In the genomic region with DNA sequence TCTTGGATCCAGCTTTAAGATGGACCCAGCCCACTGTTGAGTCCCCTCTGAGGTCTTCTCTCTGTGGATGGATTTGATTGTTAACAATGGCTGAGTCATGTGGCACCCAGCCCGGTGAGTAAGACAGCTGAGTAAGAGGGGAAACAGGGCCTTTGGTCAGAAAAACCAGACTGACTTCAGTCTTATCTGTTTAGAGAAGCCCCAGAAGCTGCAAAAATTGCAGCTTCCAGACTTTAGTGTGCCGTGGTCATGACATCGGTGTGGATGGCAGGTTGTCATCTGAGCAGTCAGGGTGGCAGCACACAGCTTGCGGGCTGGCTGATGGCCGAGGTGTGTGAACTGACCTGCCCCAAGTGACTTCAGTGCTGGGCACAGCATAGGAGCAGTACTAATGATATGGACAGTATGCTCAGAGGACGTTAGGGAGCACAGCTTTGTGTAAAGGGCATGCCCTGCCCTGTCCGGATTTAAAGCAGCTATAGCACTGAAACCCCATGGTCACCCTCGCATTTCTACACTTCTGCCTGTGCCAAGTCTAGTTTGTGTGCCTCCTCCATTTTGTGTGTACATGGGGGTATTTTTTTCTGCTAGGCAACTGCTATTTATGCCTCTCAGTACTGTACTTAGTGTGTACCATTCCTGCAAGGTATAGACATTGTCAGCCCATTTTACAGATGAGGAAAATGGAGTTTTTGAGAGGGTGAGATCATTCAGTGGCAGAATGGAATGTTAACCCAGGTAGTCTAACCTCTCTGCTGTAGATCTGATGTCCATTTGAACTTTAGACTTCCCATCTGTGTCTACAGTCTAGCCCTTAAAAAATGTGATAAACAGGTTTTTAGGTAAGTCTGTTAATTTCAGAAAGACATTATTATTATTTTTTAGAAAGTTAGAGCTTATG, we compare ENCODE assay signal across 1 cellular context.
TF ChIP-seq lines count a peak whose summit lies in the region.

No MANE protein-coding gene starts in this region.

TF ChIP-seq in K562, 482 proteins besides CTCF, POLR2A, EP300 and RAD21 (continued from another document and continues in another):
- TF ChIP-seq FOXP4 (CRISPR knock-in tag; IDR thresholded peaks at IDR 0.05; ENCODE audit: borderline replicate concordance) (no peak), CREB3L1 (IDR thresholded peaks at IDR 0.05; ENCODE audit: borderline replicate concordance, low read depth) (no peak), U2AF1 (optimal IDR thresholded peaks at IDR 0.05; ENCODE audit: low read depth, low read length) (no peak), CEBPB (tag; IDR thresholded peaks at IDR 0.05) (no peak), HBP1 (CRISPR knock-in tag; IDR thresholded peaks at IDR 0.05) (no peak), ELF1 (tag; IDR thresholded peaks at IDR 0.05) (no peak), MCM2 (IDR thresholded peaks at IDR 0.05; ENCODE audit: low read depth) (no peak), CXXC5 (CRISPR knock-in tag; IDR thresholded peaks at IDR 0.05) (no peak), MCM5 (IDR thresholded peaks at IDR 0.05; ENCODE audit: low read depth) (no peak), TCF7 (IDR thresholded peaks at IDR 0.05; ENCODE audit: borderline replicate concordance) (no peak), ZNF12 (CRISPR knock-in tag; IDR thresholded peaks at IDR 0.05) (no peak), ETV1 (tag; conservative IDR thresholded peaks at IDR 0.05; ENCODE audit: low read depth) (no peak; the same call in 1 of the 2 replicates), NFIC (IDR thresholded peaks at IDR 0.05) (peak; percentile 61), ZBTB5 (IDR thresholded peaks at IDR 0.05) (no peak), HDAC6 (IDR thresholded peaks at IDR 0.05; ENCODE audit: low read depth, low read length) (no peak), ELF2 (CRISPR knock-in tag; IDR thresholded peaks at IDR 0.05) (no peak), ZSCAN29 (IDR thresholded peaks at IDR 0.05) (no peak), MYNN (IDR thresholded peaks at IDR 0.05) (0 out of 2 replicates have a peak, but pooled peaks have one; percentile 53), MYNN (CRISPR knock-in tag; IDR thresholded peaks at IDR 0.05) (no peak), SREBF2 (CRISPR knock-in tag; IDR thresholded peaks at IDR 0.05) (no peak), KLF13 (tag; IDR thresholded peaks at IDR 0.05; ENCODE audit: borderline replicate concordance, low read depth) (no peak), SIX5 (IDR thresholded peaks at IDR 0.05; ENCODE audit: borderline replicate concordance in 1 of 2, insufficient read depth in 1 of 2, low read depth in 1 of 2, low read length in 2 of 2) (no peak), TAF7 (tag; IDR thresholded peaks at IDR 0.05) (no peak), MAZ (CRISPR knock-in tag; conservative IDR thresholded peaks at IDR 0.05 in 1 of 2, IDR thresholded peaks at IDR 0.05 in 1 of 2) (no peak), ETS2 (tag; IDR thresholded peaks at IDR 0.05; ENCODE audit: borderline replicate concordance, poor library complexity, severe bottlenecking) (no peak), PATZ1 (CRISPR knock-in tag; IDR thresholded peaks at IDR 0.05; ENCODE audit: borderline replicate concordance) (no peak), CBX1 (IDR thresholded peaks at IDR 0.05; ENCODE audit: low read depth) (no peak), PHF20 (IDR thresholded peaks at IDR 0.05; ENCODE audit: partially characterized antibody) (peak; percentile 33), SP2 (IDR thresholded peaks at IDR 0.05; ENCODE audit: extremely low read depth, low read depth, low read length, poor library complexity, severe bottlenecking) (no peak), RBBP5 (IDR thresholded peaks at IDR 0.05; ENCODE audit: borderline replicate concordance, insufficient read depth, low read length, poor library complexity, severe bottlenecking) (no peak), KAT8 (IDR thresholded peaks at IDR 0.05; ENCODE audit: low read depth) (no peak), CCAR2 (IDR thresholded peaks at IDR 0.05; ENCODE audit: low read depth, low read length) (no peak), NFE2L1 (tag; IDR thresholded peaks at IDR 0.05; ENCODE audit: borderline replicate concordance, low read depth) (no peak), RBM25 (IDR thresholded peaks at IDR 0.05; ENCODE audit: low read depth, low read length, severe bottlenecking) (peak; percentile 83), HOMEZ (CRISPR knock-in tag; IDR thresholded peaks at IDR 0.05) (no peak), HDAC2 (IDR thresholded peaks at IDR 0.05) (peak; percentile 41; the same call in 1 of the 2 replicates), SRSF1 (IDR thresholded peaks at IDR 0.05; ENCODE audit: low read depth, low read length) (no peak), ADNP (tag; IDR thresholded peaks at IDR 0.05) (peak; percentile 78), RBM17 (IDR thresholded peaks at IDR 0.05; ENCODE audit: borderline replicate concordance, low read depth, low read length) (no peak), ZFX (CRISPR knock-in tag; IDR thresholded peaks at IDR 0.05) (no peak), PTRF (tag; IDR thresholded peaks at IDR 0.05) (no peak), SIRT6 (IDR thresholded peaks at IDR 0.05; ENCODE audit: low read depth, low read length) (no peak)
- TF ChIP-seq, protein P1, sequence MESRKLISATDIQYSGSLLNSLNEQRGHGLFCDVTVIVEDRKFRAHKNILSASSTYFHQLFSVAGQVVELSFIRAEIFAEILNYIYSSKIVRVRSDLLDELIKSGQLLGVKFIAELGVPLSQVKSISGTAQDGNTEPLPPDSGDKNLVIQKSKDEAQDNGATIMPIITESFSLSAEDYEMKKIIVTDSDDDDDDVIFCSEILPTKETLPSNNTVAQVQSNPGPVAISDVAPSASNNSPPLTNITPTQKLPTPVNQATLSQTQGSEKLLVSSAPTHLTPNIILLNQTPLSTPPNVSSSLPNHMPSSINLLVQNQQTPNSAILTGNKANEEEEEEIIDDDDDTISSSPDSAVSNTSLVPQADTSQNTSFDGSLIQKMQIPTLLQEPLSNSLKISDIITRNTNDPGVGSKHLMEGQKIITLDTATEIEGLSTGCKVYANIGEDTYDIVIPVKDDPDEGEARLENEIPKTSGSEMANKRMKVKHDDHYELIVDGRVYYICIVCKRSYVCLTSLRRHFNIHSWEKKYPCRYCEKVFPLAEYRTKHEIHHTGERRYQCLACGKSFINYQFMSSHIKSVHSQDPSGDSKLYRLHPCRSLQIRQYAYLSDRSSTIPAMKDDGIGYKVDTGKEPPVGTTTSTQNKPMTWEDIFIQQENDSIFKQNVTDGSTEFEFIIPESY (CRISPR knock-in tag; IDR thresholded peaks at IDR 0.05) = no peak
- TF ChIP-seq, protein P2, sequence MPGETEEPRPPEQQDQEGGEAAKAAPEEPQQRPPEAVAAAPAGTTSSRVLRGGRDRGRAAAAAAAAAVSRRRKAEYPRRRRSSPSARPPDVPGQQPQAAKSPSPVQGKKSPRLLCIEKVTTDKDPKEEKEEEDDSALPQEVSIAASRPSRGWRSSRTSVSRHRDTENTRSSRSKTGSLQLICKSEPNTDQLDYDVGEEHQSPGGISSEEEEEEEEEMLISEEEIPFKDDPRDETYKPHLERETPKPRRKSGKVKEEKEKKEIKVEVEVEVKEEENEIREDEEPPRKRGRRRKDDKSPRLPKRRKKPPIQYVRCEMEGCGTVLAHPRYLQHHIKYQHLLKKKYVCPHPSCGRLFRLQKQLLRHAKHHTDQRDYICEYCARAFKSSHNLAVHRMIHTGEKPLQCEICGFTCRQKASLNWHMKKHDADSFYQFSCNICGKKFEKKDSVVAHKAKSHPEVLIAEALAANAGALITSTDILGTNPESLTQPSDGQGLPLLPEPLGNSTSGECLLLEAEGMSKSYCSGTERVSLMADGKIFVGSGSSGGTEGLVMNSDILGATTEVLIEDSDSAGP (CRISPR knock-in tag; IDR thresholded peaks at IDR 0.05) = no peak
- TF ChIP-seq, protein P3, sequence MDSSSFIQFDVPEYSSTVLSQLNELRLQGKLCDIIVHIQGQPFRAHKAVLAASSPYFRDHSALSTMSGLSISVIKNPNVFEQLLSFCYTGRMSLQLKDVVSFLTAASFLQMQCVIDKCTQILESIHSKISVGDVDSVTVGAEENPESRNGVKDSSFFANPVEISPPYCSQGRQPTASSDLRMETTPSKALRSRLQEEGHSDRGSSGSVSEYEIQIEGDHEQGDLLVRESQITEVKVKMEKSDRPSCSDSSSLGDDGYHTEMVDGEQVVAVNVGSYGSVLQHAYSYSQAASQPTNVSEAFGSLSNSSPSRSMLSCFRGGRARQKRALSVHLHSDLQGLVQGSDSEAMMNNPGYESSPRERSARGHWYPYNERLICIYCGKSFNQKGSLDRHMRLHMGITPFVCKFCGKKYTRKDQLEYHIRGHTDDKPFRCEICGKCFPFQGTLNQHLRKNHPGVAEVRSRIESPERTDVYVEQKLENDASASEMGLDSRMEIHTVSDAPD (CRISPR knock-in tag; IDR thresholded peaks at IDR 0.05) = no peak
